20 cellular contexts compared by ENCODE assay signal in genomic region chr17:79077587-79077986, GRCh38. TPM values are rescaled to one million over a fixed set of nuclear protein-coding genes. Genes with fewer than 3 reads are reported as not detected.
"Had no signal": no experiment of that assay in that cellular context is flagged by ENCODE, and none has a peak within 500 bp of the region (broad histone marks: within the 10 kb centered on the region; RNA-seq: fewer than 3 reads in every experiment).

No MANE protein-coding gene starts in this region.

- H3K27me3 Mint-ChIP-seq: activated naive CD8-positive, alpha-beta T cell had no signal

- DNase-seq: activated CD4-positive, alpha-beta T cell treated with anti-CD3 and anti-CD28 coated beads, Interleukin-2, amount 50 U/mL, for 1 hour; activated CD4-positive, CD25-positive, alpha-beta regulatory T cell treated with anti-CD3 and anti-CD28 coated beads, Interleukin-2, amount 50 U/mL, for 72 hours; activated CD8-positive, alpha-beta memory T cell treated with anti-CD3 and anti-CD28 coated beads for 24 hours; activated gamma-delta T cell treated with Interleukin-2 at 50 U/mL for 16 hours; amygdala; body of pancreas; central memory CD4-positive, alpha-beta T cell; colonic mucosa; foreskin keratinocyte; hypothalamus; stimulated activated CD4-positive, alpha-beta T cell treated with anti-CD3 and anti-CD28 coated beads, Interleukin-12 subunit alpha, Interleukin-12 subunit beta, amount 100 ng/mL, for 4 hours; stimulated activated CD4-positive, alpha-beta T cell treated with anti-CD3 and anti-CD28 coated beads, Interleukin-2, amount 100 ng/mL, for 24 hours; stimulated activated naive CD8-positive, alpha-beta T cell treated with anti-CD3 and anti-CD28 coated beads, Interleukin-15, Interleukin-2, amounts not matched to agents 100 U/mL and 50 U/mL, for 24 hours; T1000; uterus had no signal

- H3K36me3 ChIP-seq: colonic mucosa, uterus had no signal

- H3K4me3 ChIP-seq: body of pancreas, colonic mucosa, pancreas, tibial nerve, uterus had no signal

- H3K4me3 Mint-ChIP-seq: activated naive CD8-positive, alpha-beta T cell had no signal

- ATAC-seq: body of pancreas; foreskin keratinocyte; left lobe of liver; pancreas; stimulated activated naive CD8-positive, alpha-beta T cell treated with anti-CD3 and anti-CD28 coated beads, Interleukin-15, Interleukin-2, amounts not matched to agents 100 U/mL and 50 U/mL, for 24 hours had no signal

- H3K27ac ChIP-seq: body of pancreas, colonic mucosa, foreskin keratinocyte, pancreas, tibial nerve, uterus had no signal

- H3K27ac Mint-ChIP-seq: activated naive CD8-positive, alpha-beta T cell had no signal

- H3K36me3 Mint-ChIP-seq: activated naive CD8-positive, alpha-beta T cell had no signal

- H3K9me3 ChIP-seq: body of pancreas, colonic mucosa, pancreas, tibial nerve, uterus had no signal

- H3K4me1 ChIP-seq: pancreas, uterus had no signal

- H3K27me3 ChIP-seq: body of pancreas, colonic mucosa, foreskin keratinocyte, pancreas, tibial nerve, uterus had no signal

RNA-seq across cellular contexts. Expression of gene C1QTNF1, which starts 53.6 kb away (rescaled TPM):
- total RNA-seq: T-helper 1 cell treated with Interleukin-12 subunit alpha and Interleukin-12 subunit beta and Interleukin-4 antibody, amounts not matched to agents 30 ng/mL and 1 ng/mL, for 36 hours had no signal
